In genomic region chr17:43025290-43025657, GRCh38 we compare ENCODE assay signal across 8 cellular contexts. TPM values are rescaled to one million over a fixed set of nuclear protein-coding genes. Genes with fewer than 3 reads are reported as not detected.
DNase-seq lines count a peak whose midpoint lies in the region; ATAC-seq and TF ChIP-seq lines count a peak whose summit lies in the region.

No MANE protein-coding gene starts in this region.

- H3K9ac ChIP-seq in rectal smooth muscle tissue (ENCODE audit: low read length): no peak overlapping the region

- peak overlapping the region; percentile 85 for H3K27ac Mint-ChIP-seq in Caco-2 (ENCODE audit: unreplicated experiment)

- CTCF ChIA-PET in Caco-2 (lab: Charles Lee): no interaction called here

- peak overlapping the region; percentile 69 for H3K4me3 Mint-ChIP-seq in Caco-2 (ENCODE audit: unreplicated experiment)

- POLR2A ChIA-PET in Caco-2 (lab: Charles Lee): interaction anchor here (1.9 kb wide), 1 partner anchor 27 kb away, joined by 17 read pairs; the partner anchor contains the start of gene RPL27

- no peak for TF ChIP-seq EP300 in esophagus muscularis mucosa (IDR thresholded peaks at IDR 0.05)

- no peak for TF ChIP-seq CTCF in Caco-2 (IDR thresholded peaks at IDR 0.05; ENCODE audit: insufficient read depth in 1 of 2, low read depth in 1 of 2, low read length in 1 of 2, severe bottlenecking in 1 of 2, unreplicated experiment in 1 of 2)
- TF ChIP-seq CTCF in Peyer's patch (IDR thresholded peaks at IDR 0.05): no peak
- TF ChIP-seq CTCF in esophagus muscularis mucosa (IDR thresholded peaks at IDR 0.05): no peak

- H3K9me3 ChIP-seq in Caco-2: no peaks in the 10 kb centered on the region
- no peaks in the 10 kb centered on the region for H3K9me3 ChIP-seq in Peyer's patch
- no peaks in the 10 kb centered on the region for H3K9me3 ChIP-seq in esophagus muscularis mucosa

- peaks cover 20% of the 10 kb centered on the region for H3K36me3 Mint-ChIP-seq in Caco-2 (ENCODE audit: insufficient read depth, unreplicated experiment)

- no peaks in the 10 kb centered on the region for H3K4me1 Mint-ChIP-seq in Caco-2 (ENCODE audit: low read depth, unreplicated experiment)

- H3K4me1 ChIP-seq in Caco-2: peaks cover 17% of the 10 kb centered on the region
- peaks cover 0 to 18% (median 5%) of the 10 kb centered on the region in 4 donors for H3K4me1 ChIP-seq in Peyer's patch
- H3K4me1 ChIP-seq in esophagus muscularis mucosa: peaks cover 12 to 36% (median 33%) of the 10 kb centered on the region in 4 donors
- peaks cover under 1% of the 10 kb centered on the region for H3K4me1 ChIP-seq in rectal smooth muscle tissue (ENCODE audit: control insufficient read depth, insufficient read depth, low read length)

- WGBS in esophagus muscularis mucosa: 9% methylated on average over 22 of the region's 27 CpGs

- peak overlapping the region; percentile 27 for H3K4me3 ChIP-seq in Caco-2 (ENCODE audit: low read depth, low read length)
- H3K4me3 ChIP-seq in Peyer's patch: peak overlapping the region; percentile 47 to 69 (median 57)
- peak overlapping the region; percentile 61 to 67 (median 63) for H3K4me3 ChIP-seq in esophagus muscularis mucosa
- peak overlapping the region; percentile 45 for H3K4me3 ChIP-seq in rectal smooth muscle tissue (ENCODE audit: low read length)

- H3K27me3 Mint-ChIP-seq in Caco-2 (ENCODE audit: insufficient read depth, unreplicated experiment): no peaks in the 10 kb centered on the region

- no peak for DNase-seq in Caco-2
- no peak for DNase-seq in Peyer's patch
- no peak for DNase-seq in esophagus muscularis mucosa (ENCODE audit: extremely low spot score)
- DNase-seq in cortex of kidney (lab: John Stamatoyannopoulos, UW): no peak
- DNase-seq in NCI-H2107 (lab: John Stamatoyannopoulos, UW): no peak
- DNase-seq in stimulated activated CD4-positive, alpha-beta T cell treated with anti-CD3 and anti-CD28 coated beads, Interleukin-15, amount 100 ng/mL, for 24 hours: no peak

- BruUV-seq in Caco-2 (replicated peaks; lab: Mats Ljungman, UMichigan): no TSS peak

- no peak for ATAC-seq in GM21529 (IDR thresholded peaks at IDR 0.05; ENCODE audit: unreplicated experiment)

- TF ChIP-seq POLR2A in Peyer's patch (IDR thresholded peaks at IDR 0.05): no peak
- TF ChIP-seq POLR2A in esophagus muscularis mucosa (IDR thresholded peaks at IDR 0.05; ENCODE audit: low read depth): no peak

- H3K36me3 ChIP-seq in Caco-2 (ENCODE audit: control insufficient read depth, insufficient read depth, low read length) (no peaks in the 10 kb centered on the region), Peyer's patch (no peaks in the 10 kb centered on the region), esophagus muscularis mucosa (no peaks in the 10 kb centered on the region), rectal smooth muscle tissue (ENCODE audit: control insufficient read depth, insufficient read depth, low read length) (no peaks in the 10 kb centered on the region)

- no peaks in the 10 kb centered on the region for H3K9me3 Mint-ChIP-seq in Caco-2 (ENCODE audit: unreplicated experiment)

- no peaks in the 10 kb centered on the region for H3K27me3 ChIP-seq in Caco-2 (replicated peaks; ENCODE audit: control insufficient read depth, insufficient read depth, low read length)
- no peaks in the 10 kb centered on the region for H3K27me3 ChIP-seq in Peyer's patch
- no peaks in the 10 kb centered on the region for H3K27me3 ChIP-seq in esophagus muscularis mucosa
- H3K27me3 ChIP-seq in rectal smooth muscle tissue (ENCODE audit: control insufficient read depth, insufficient read depth, low read length): no peaks in the 10 kb centered on the region

- intact Hi-C loops in Caco-2 (cut with micrococcal nuclease; ENCODE audit: unreplicated experiment) (no loop called here), esophagus muscularis mucosa (cut with DNase I) (loop anchor here (2.0 kb wide), 1 partner anchor 100 kb away; the partner anchor contains the start of gene BRCA1)

- H3K27ac ChIP-seq in Peyer's patch: peak overlapping the region in 2 of 4 donors; percentile 74
- peak overlapping the region; percentile 81 to 87 (median 83) for H3K27ac ChIP-seq in esophagus muscularis mucosa (replicated peaks in 1 of 4)
- H3K27ac ChIP-seq in rectal smooth muscle tissue (ENCODE audit: low read depth, low read length): no peak overlapping the region

RNA-seq across cellular contexts. Expression of gene RND2, which starts 0.2 kb away (rescaled TPM):
- total RNA-seq in Caco-2 (2022) (1.2 and 1.7 TPM in 2 replicates), Peyer's patch (1 to 10 TPM in 1 of 4 donors, under 1 TPM in 3; 0.27 to 1.7 (median 0.32) TPM), esophagus muscularis mucosa (1 to 10 TPM; 2.7 to 3.2 (median 2.8) TPM)

RNA-seq across cellular contexts. Expression of gene VAT1, which starts 3.1 kb away (rescaled TPM):
- total RNA-seq in Caco-2 (2022) (227 and 236 TPM in 2 replicates), Peyer's patch (10 to 100 TPM; 52.8 to 97.8 (median 71.5) TPM), esophagus muscularis mucosa (100 to 1,000 TPM; 106 to 190 (median 139) TPM)

RNA-seq across cellular contexts. Expression of gene IFI35, which starts 18.7 kb away (rescaled TPM):
- 9.4 and 10.2 TPM in 2 replicates for total RNA-seq in Caco-2 (2022)
- 10 to 100 TPM; 60.1 to 85.8 (median 73.4) TPM for total RNA-seq in Peyer's patch
- total RNA-seq in esophagus muscularis mucosa: 10 to 100 TPM; 21.2 to 36.1 (median 28.8) TPM

RNA-seq across cellular contexts. Expression of gene RPL27, which starts 27.1 kb away (rescaled TPM):
- 1,565 and 1,613 TPM in 2 replicates for total RNA-seq in Caco-2 (2022)
- total RNA-seq in Peyer's patch: 1,000 to 10,000 TPM in 1 of 4 donors, 100 to 1,000 TPM in 3; 331 to 1,066 (median 442) TPM
- total RNA-seq in esophagus muscularis mucosa: 1,000 to 10,000 TPM; 1,126 to 2,755 (median 1,417) TPM

RNA-seq across cellular contexts. Expression of gene RUNDC1, which starts 44.9 kb away (rescaled TPM):
- total RNA-seq in Caco-2 (2022) (17.6 and 18.2 TPM in 2 replicates), Peyer's patch (10 to 100 TPM; 17.2 to 37.3 (median 26.9) TPM), esophagus muscularis mucosa (10 to 100 TPM; 13.3 to 19.1 (median 16.5) TPM)
